Comparison of ENCODE assay signal across 26 cellular contexts in genomic region chr7:50867048-50867383, GRCh38.
DNase-seq lines count a peak whose midpoint lies in the region; ATAC-seq, FAIRE-seq and TF ChIP-seq lines count a peak whose summit lies in the region.
"Had no signal": no experiment of that assay in that cellular context is flagged by ENCODE, and none has a peak within 500 bp of the region (broad histone marks: within the 10 kb centered on the region; RNA-seq: fewer than 3 reads in every experiment).

No MANE protein-coding gene starts in this region.

- TF ChIP-seq CTCF in WTC11 (IDR thresholded peaks at IDR 0.05) = no peak
- TF ChIP-seq CTCF in kidney (IDR thresholded peaks at IDR 0.05; ENCODE audit: borderline replicate concordance, extremely low read depth, insufficient read depth) = no peak

- peaks cover 8% of the 10 kb centered on the region for H3K27me3 Mint-ChIP-seq in WTC11 (ENCODE audit: low read depth)

- peak overlapping the region; percentile 22; the same call in 1 of the 2 replicates for H3K4me3 ChIP-seq in H7 (ENCODE audit: insufficient read depth, low read depth, low read length)
- H3K4me3 ChIP-seq in kidney (ENCODE audit: low read length in 2 of 2) = no peak overlapping the region
- H3K4me3 ChIP-seq: GM23248, SJSA1 had no signal

- H3K4me1 Mint-ChIP-seq in WTC11 = peaks cover 67% of the 10 kb centered on the region
- H3K4me1 Mint-ChIP-seq: CD14-positive monocyte had no signal

- POLR2A ChIA-PET in WTC11 (lab: Charles Lee) = no interaction called here

- no peak overlapping the region for H3K27ac Mint-ChIP-seq in WTC11
- H3K27ac Mint-ChIP-seq: CD14-positive monocyte had no signal

- intact Hi-C loops in Right ventricle myocardium superior (cut with DNase I) (no loop called here), cardiac septum (cut with DNase I) (no loop called here), kidney (cut with DNase I) (no loop called here)

- peak overlapping the region; percentile 57 for H3K4me3 Mint-ChIP-seq in WTC11
- H3K4me3 Mint-ChIP-seq: CD14-positive monocyte had no signal

- DNase-seq in Right ventricle myocardium superior (no peak), cardiac septum (ENCODE audit: low spot score) (no peak), H7 (no peak), WTC11 (ENCODE audit: low spot score) (no peak), islet precursor cell (peak; percentile 25), DMS114 treated with DMSO at 0.1 percent for 48 hours (lab: John Stamatoyannopoulos, UW; ENCODE audit: unreplicated experiment) (no peak), kidney (no peak)
- DNase-seq: 8988T, ACHN, BE2C, GM23248, KBM-7, MV-4-11, NCI-H1105, NCI-H1436 treated with DMSO at 0.1 percent for 48 hours, NCI-H187 treated with DMSO at 0.1 percent for 48 hours, NCI-H2171 treated with DMSO at 0.1 percent for 48 hours, NCI-H345, NCI-H510A treated with DMSO at 0.1 percent for 48 hours, NCI-H748 treated with DMSO at 0.1 percent for 48 hours had no signal

- H3K4me1 ChIP-seq in kidney (ENCODE audit: control insufficient read depth in 1 of 2, insufficient read depth in 1 of 2, low read depth in 1 of 2, low read length in 2 of 2) = peaks cover 0 to 3% of the 10 kb centered on the region in 2 donors
- H3K4me1 ChIP-seq: BE2C had no signal

- H3K9ac ChIP-seq in kidney (ENCODE audit: low read length in 2 of 2) = no peak overlapping the region
- H3K9ac ChIP-seq: GM23248 had no signal

- peaks cover 30% of the 10 kb centered on the region for H3K36me3 Mint-ChIP-seq in WTC11
- H3K36me3 Mint-ChIP-seq: CD14-positive monocyte had no signal

- H3K27me3 ChIP-seq in H7 (ENCODE audit: control insufficient read depth, insufficient read depth, low read length) = no peaks in the 10 kb centered on the region
- H3K27me3 ChIP-seq: SJSA1 had no signal

- peak; percentile 68 for ATAC-seq in Right ventricle myocardium superior (ENCODE audit: poor library complexity)
- no peak; the same call in 1 of the 2 replicates for ATAC-seq in WTC11
- ATAC-seq in GM19397 (IDR thresholded peaks at IDR 0.05; ENCODE audit: unreplicated experiment) = no peak
- ATAC-seq: HCT116 had no signal

- no peak for FAIRE-seq in kidney (lab: Jason Lieb, UNC)
- FAIRE-seq: RCC 7860 had no signal

- no peak overlapping the region for H3K27ac ChIP-seq in kidney (ENCODE audit: low read depth in 2 of 2, low read length in 2 of 2)
- H3K27ac ChIP-seq: GM23248, HL-60, SJSA1 had no signal

- H3K9me3 ChIP-seq in kidney (ENCODE audit: control insufficient read depth in 1 of 2, low read length in 2 of 2) = no peaks in the 10 kb centered on the region
- H3K9me3 ChIP-seq: BE2C, SJSA1 had no signal

- H3K9me3 Mint-ChIP-seq in WTC11 = peaks cover 24% of the 10 kb centered on the region

- H3K36me3 ChIP-seq in H7 (replicated peaks; ENCODE audit: control insufficient read depth, insufficient read depth, low read length) (no peaks in the 10 kb centered on the region), kidney (ENCODE audit: control insufficient read depth in 1 of 2, insufficient read depth in 2 of 2, low read length in 2 of 2) (no peaks in the 10 kb centered on the region)
- H3K36me3 ChIP-seq: BE2C, SJSA1 had no signal

- CTCF ChIA-PET in WTC11 (lab: Charles Lee) = no interaction called here

TF ChIP-seq in WTC11, 78 proteins besides CTCF, POLR2A, EP300 and RAD21 (continues in another document):
- TF ChIP-seq PRRX2 (CRISPR knock-in tag; IDR thresholded peaks at IDR 0.05) = no peak
- no peak for TF ChIP-seq ZNF512 (CRISPR knock-in tag; IDR thresholded peaks at IDR 0.05; ENCODE audit: borderline replicate concordance)
- TF ChIP-seq ZNF671 (CRISPR knock-in tag; IDR thresholded peaks at IDR 0.05) = no peak
- TF ChIP-seq ZSCAN18 (CRISPR knock-in tag; IDR thresholded peaks at IDR 0.05) = no peak
- TF ChIP-seq FOXJ3 (CRISPR knock-in tag; IDR thresholded peaks at IDR 0.05; ENCODE audit: borderline replicate concordance) = no peak
- TF ChIP-seq FOXP4 (CRISPR knock-in tag; IDR thresholded peaks at IDR 0.05) = no peak
- no peak for TF ChIP-seq CDX4 (CRISPR knock-in tag; IDR thresholded peaks at IDR 0.05; ENCODE audit: borderline replicate concordance)
- TF ChIP-seq ARID4B (CRISPR knock-in tag; IDR thresholded peaks at IDR 0.05; ENCODE audit: borderline replicate concordance) = no peak
